ENCODE assay signal across 1 cellular context in genomic region chr11:61816736-61817455, GRCh38.
A peak's percentile ranks its signal among the peaks of the same experiment; 100 is the strongest.
TF ChIP-seq lines count a peak whose summit lies in the region.

TSS of gene FADS1 (minus strand) at chr11:61817003. CDS start at chr11:61816929, 74 bp downstream.

TF ChIP-seq in SK-N-SH, 30 proteins besides CTCF, POLR2A, EP300 and RAD21 (continued from another document):
- TF ChIP-seq IRF3 (IDR thresholded peaks at IDR 0.05; ENCODE audit: low read depth, low read length) (no peak), TCF12 (IDR thresholded peaks at IDR 0.05) (peak; percentile 38; the same call in 1 of the 2 replicates), USF1 (IDR thresholded peaks at IDR 0.05; ENCODE audit: borderline replicate concordance, low read depth) (no peak), ELF1 (IDR thresholded peaks at IDR 0.05) (peak; percentile 27; the same call in 1 of the 2 replicates), FOSL2 (IDR thresholded peaks at IDR 0.05; ENCODE audit: borderline replicate concordance, low read depth) (no peak), YY1 (IDR thresholded peaks at IDR 0.05; ENCODE audit: low read depth) (0 out of 2 replicates have a peak, but pooled peaks have one; percentile 62), NRF1 (IDR thresholded peaks at IDR 0.05; ENCODE audit: low read depth, low read length) (no peak), REST (IDR thresholded peaks at IDR 0.05; ENCODE audit: low read depth, low read length) (no peak), FOXM1 (IDR thresholded peaks at IDR 0.05; ENCODE audit: low read depth) (no peak), CHD2 (IDR thresholded peaks at IDR 0.05; ENCODE audit: low read length, partially characterized antibody) (peak; percentile 93)
